20 cellular contexts compared by ENCODE assay signal in the genomic region with DNA sequence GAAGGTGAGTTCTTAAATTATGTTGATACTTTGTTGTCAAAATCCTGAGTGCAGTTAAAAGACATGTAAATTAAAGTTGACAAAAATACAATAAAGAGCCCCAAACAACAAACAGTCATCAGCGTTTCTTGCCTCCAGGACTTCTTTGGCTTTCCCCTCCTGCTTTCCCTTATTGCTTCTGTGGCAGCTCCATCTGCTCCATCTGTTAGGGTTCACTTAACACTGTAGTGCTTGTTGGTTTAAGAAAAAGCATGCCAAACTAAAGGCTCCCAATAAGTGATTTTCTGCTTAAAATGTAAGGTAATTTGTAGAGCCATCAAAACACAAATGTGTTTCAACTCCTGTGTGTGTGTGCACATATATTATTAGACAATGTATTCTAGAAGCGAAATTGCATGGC.
DNase-seq lines count a peak whose midpoint lies in the region; TF ChIP-seq lines count a peak whose summit lies in the region.
"Had no signal": no experiment of that assay in that cellular context is flagged by ENCODE, and none has a peak within 500 bp of the region (broad histone marks: within the 10 kb centered on the region; RNA-seq: fewer than 3 reads in every experiment).

No MANE protein-coding gene starts in this region.

- no peak for TF ChIP-seq CTCF in WERI-Rb-1 (IDR thresholded peaks at IDR 0.05; ENCODE audit: low read depth, low read length)
- no peak for TF ChIP-seq CTCF in thyroid gland (IDR thresholded peaks at IDR 0.05)
- TF ChIP-seq CTCF in endothelial cell (IDR thresholded peaks at IDR 0.05; ENCODE audit: unreplicated experiment), result no peak

- DNase-seq in NCI-H1105 (lab: John Stamatoyannopoulos, UW) (peak; percentile 86), NCI-H2171 treated with DMSO at 0.1 percent for 48 hours (lab: John Stamatoyannopoulos, UW) (peak; percentile 95), WERI-Rb-1 (peak; percentile 10), thyroid gland (peak; percentile 12 to 20), NK-92 (lab: John Stamatoyannopoulos, UW; ENCODE audit: unreplicated experiment) (no peak), endothelial cell (ENCODE audit: low spot score) (no peak)
- no peak for DNase-seq in effector CD4-positive, alpha-beta T cell
- DNase-seq: activated CD4-positive, alpha-beta memory T cell treated with anti-CD3 and anti-CD28 coated beads for 36 hours; activated naive CD4-positive, alpha-beta T cell treated with anti-CD3 and anti-CD28 coated beads, Interleukin-2, amount 50 U/mL, for 16 hours; DMS153; kidney; naive thymus-derived CD8-positive, alpha-beta T cell; Right ventricle myocardium superior; stimulated activated CD4-positive, alpha-beta T cell treated with anti-CD3 and anti-CD28 coated beads, Interleukin-4, amount 100 ng/mL, for 24 hours; T-helper 1 cell had no signal

- H3K9me3 Mint-ChIP-seq in endothelial cell (ENCODE audit: unreplicated experiment), result no peaks in the 10 kb centered on the region
- H3K9me3 Mint-ChIP-seq: memory B cell had no signal

- H3K36me3 ChIP-seq in WERI-Rb-1 (no peaks in the 10 kb centered on the region), thyroid gland (no peaks in the 10 kb centered on the region)

- no peak overlapping the region for H3K4me3 ChIP-seq in WERI-Rb-1 (ENCODE audit: low read depth, low read length)
- H3K4me3 ChIP-seq in thyroid gland (replicated peaks in 1 of 3), result no peak overlapping the region
- H3K4me3 ChIP-seq: smooth muscle cell had no signal

- H3K27me3 Mint-ChIP-seq in endothelial cell (ENCODE audit: unreplicated experiment), result peaks cover under 1% of the 10 kb centered on the region
- H3K27me3 Mint-ChIP-seq: activated CD4-positive, alpha-beta memory T cell treated with anti-CD3 and anti-CD28 coated beads for 36 hours; B cell; memory B cell; naive thymus-derived CD8-positive, alpha-beta T cell had no signal

- H3K27ac Mint-ChIP-seq in endothelial cell (ENCODE audit: unreplicated experiment), result no peak overlapping the region
- H3K27ac Mint-ChIP-seq: activated CD4-positive, alpha-beta memory T cell treated with anti-CD3 and anti-CD28 coated beads for 36 hours; B cell; memory B cell had no signal

- no peak for TF ChIP-seq POLR2A in thyroid gland (IDR thresholded peaks at IDR 0.05)

- H3K27me3 ChIP-seq in WERI-Rb-1 (ENCODE audit: insufficient read depth, low read depth, severe bottlenecking) (no peaks in the 10 kb centered on the region), thyroid gland (no peaks in the 10 kb centered on the region)

- 16 to 25% methylated on average over 2 of the region's 2 CpGs for WGBS in thyroid gland, 2 donors

- intact Hi-C loops in thyroid gland (cut with DNase I), result no loop called here

- H3K9me3 ChIP-seq in WERI-Rb-1 (ENCODE audit: severe bottlenecking) (no peaks in the 10 kb centered on the region), thyroid gland (no peaks in the 10 kb centered on the region)

- H3K4me3 Mint-ChIP-seq in endothelial cell (ENCODE audit: unreplicated experiment), result no peak overlapping the region
- H3K4me3 Mint-ChIP-seq: activated CD4-positive, alpha-beta memory T cell treated with anti-CD3 and anti-CD28 coated beads for 36 hours; B cell; memory B cell; naive thymus-derived CD8-positive, alpha-beta T cell had no signal

- peaks cover 0 to 3% of the 10 kb centered on the region in 2 donors for H3K4me1 ChIP-seq in thyroid gland

- H3K4me1 Mint-ChIP-seq in endothelial cell (ENCODE audit: unreplicated experiment), result no peaks in the 10 kb centered on the region
- H3K4me1 Mint-ChIP-seq: B cell, memory B cell had no signal

- H3K36me3 Mint-ChIP-seq in endothelial cell (ENCODE audit: low read depth, unreplicated experiment), result no peaks in the 10 kb centered on the region
- H3K36me3 Mint-ChIP-seq: activated CD4-positive, alpha-beta memory T cell treated with anti-CD3 and anti-CD28 coated beads for 36 hours; memory B cell; naive thymus-derived CD8-positive, alpha-beta T cell had no signal

- H3K27ac ChIP-seq in WERI-Rb-1 (no peak overlapping the region), thyroid gland (no peak overlapping the region)
- H3K27ac ChIP-seq: KMS-11, VCaP had no signal

Comparison
In these comparisons a context has a peak if more than half of its experiments do, and no peak if none do; other contexts are left out.
1. DNase-seq: peak in NCI-H1105 (single experiment), NCI-H2171 treated with DMSO at 0.1 percent for 48 hours (single experiment), WERI-Rb-1 (single experiment) and thyroid gland (2 of 2); none in effector CD4-positive, alpha-beta T cell (single experiment), NK-92 (single experiment) and endothelial cell (single experiment).